In genomic region chr7:100177040-100178001, GRCh38 we compare ENCODE assay signal across 8 cellular contexts. TPM values are rescaled to one million over a fixed set of nuclear protein-coding genes. Genes with fewer than 3 reads are reported as not detected.
DNase-seq lines count a peak whose midpoint lies in the region; ATAC-seq and TF ChIP-seq lines count a peak whose summit lies in the region.

Gene GPC2 (minus strand): TSS chr7:100177381. CDS start chr7:100177199, 182 bp downstream.
Gene STAG3 (plus strand): TSS chr7:100177918. CDS start chr7:100180557, 2,639 bp downstream.

- no peaks in the 10 kb centered on the region for H3K36me3 ChIP-seq in lower lobe of right lung

- no peak within 1 kb of the TSS for H3K27ac ChIP-seq in lower lobe of right lung

- DNase-seq in CD1c-positive myeloid dendritic cell (ENCODE audit: extremely low spot score) (peak; percentile 98), NCI-H748 (lab: John Stamatoyannopoulos, UW; ENCODE audit: unreplicated experiment) (peak; percentile 94), ecto neural progenitor cell (ENCODE audit: low spot score) (peak; percentile 99), lower lobe of right lung (peak; percentile 97)
- peak; percentile 98 for DNase-seq in activated CD4-positive, alpha-beta T cell treated with anti-CD3 and anti-CD28 coated beads, Interleukin-2, amount 50 U/mL, for 4 hours
- DNase-seq in stimulated activated CD4-positive, alpha-beta T cell treated with anti-CD3 and anti-CD28 coated beads, Interleukin-4, amount 100 ng/mL, for 48 hours (ENCODE audit: low read depth in 2 of 2), result peak; percentile 96 to 99

- no peaks in the 10 kb centered on the region for H3K9me3 ChIP-seq in lower lobe of right lung

- intact Hi-C loops in lower lobe of right lung (cut with DNase I), result no loop called here

- H3K27me3 ChIP-seq in lower lobe of right lung (ENCODE audit: low read depth), result no peaks in the 10 kb centered on the region

- H3K4me3 ChIP-seq in lower lobe of right lung, result peak within 1 kb of the TSS; percentile 55

- peak; percentile 89 for ATAC-seq in GM19397 (IDR thresholded peaks at IDR 0.05; ENCODE audit: unreplicated experiment)
- peak; percentile 41 for ATAC-seq in HG03558 (IDR thresholded peaks at IDR 0.05; ENCODE audit: extremely low read depth, unreplicated experiment)
- ATAC-seq in lower lobe of right lung, result peak; percentile 98

- no peak for TF ChIP-seq CTCF in lower lobe of right lung (IDR thresholded peaks at IDR 0.05)

- peaks cover 10% of the 10 kb centered on the region for H3K4me1 ChIP-seq in lower lobe of right lung

RNA-seq across cellular contexts. Expression of gene GPC2, which starts in this region (rescaled TPM):
- 0.77 TPM for total RNA-seq in lower lobe of right lung

RNA-seq across cellular contexts. Expression of gene STAG3, which starts in this region (rescaled TPM):
- total RNA-seq in lower lobe of right lung, result 4.1 TPM

Comparison
In these comparisons a context has a peak if more than half of its experiments do, and no peak if none do; other contexts are left out.
1. ATAC-seq: peak in every context shown above with its lines; median percentile 98 in lower lobe of right lung; 89 in GM19397; 41 in HG03558.